8 cellular contexts compared by ENCODE assay signal in the genomic region with DNA sequence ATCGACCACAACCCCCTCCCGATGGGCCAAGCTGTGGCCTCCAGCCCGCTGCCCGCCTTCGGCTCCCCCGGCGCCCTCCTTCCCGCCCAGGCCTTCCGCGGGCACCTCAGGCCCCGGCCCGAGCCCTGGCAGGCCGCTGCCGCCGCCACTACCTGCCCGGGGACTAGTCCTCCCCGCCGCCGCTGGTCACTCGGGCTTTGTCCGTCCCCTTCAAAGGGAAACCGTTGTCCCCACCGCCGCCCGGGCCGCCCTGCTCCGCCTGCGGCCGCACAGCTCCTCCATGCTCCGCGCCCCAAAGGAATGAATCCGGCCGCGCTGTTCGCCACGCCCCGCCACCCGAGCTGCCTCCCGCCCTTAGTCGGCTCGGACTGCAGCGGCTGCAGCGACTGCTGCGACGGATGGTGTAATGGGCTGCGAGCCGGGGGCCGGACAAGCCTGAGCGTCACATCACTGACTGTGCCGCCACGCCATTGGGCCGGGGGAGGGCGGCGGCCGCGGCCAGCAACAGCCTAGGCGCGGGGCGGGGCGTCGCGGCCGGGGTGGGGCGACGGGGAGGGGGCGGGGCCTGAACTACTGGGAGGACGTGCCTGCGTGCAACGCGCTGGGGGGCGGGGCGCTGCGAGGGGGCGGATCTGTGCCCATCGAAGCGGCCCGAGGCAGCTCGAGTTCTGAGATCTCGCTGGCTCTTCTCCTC. TPM values are rescaled to one million over a fixed set of nuclear protein-coding genes. Genes with fewer than 3 reads are reported as not detected.
DNase-seq lines count a peak whose midpoint lies in the region; ATAC-seq, FAIRE-seq and TF ChIP-seq lines count a peak whose summit lies in the region.

Gene FEM1C, minus strand, starts transcription at position 405 of the 694 bp plus-strand sequence. CDS start 1,282 bp downstream, outside the sequence.

- H3K4me3 Mint-ChIP-seq in T-helper 1 cell treated with Interleukin-12 subunit alpha and Interleukin-12 subunit beta and Interleukin-4 antibody, amounts not matched to agents 30 μg/mL and 1 μg/mL, for 36 hours: peak within 1 kb of the TSS; percentile 99

- H3K9me3 ChIP-seq in psoas muscle: no peaks in the 10 kb centered on the region

- peak within 1 kb of the TSS; percentile 98 for H3K27ac ChIP-seq in psoas muscle

- intact Hi-C loops in left ventricle myocardium superior (cut with micrococcal nuclease) (no loop called here), psoas muscle (cut with DNase I) (loop anchor here (5.0 to 10.0 kb wide), 4 partner anchors 82 to 300 kb away; partner anchors contain the start of genes AP3S1 (in 1 of the 2) and ATG12 (in 1 of the 2))

- peaks cover 40% of the 10 kb centered on the region for H3K4me1 Mint-ChIP-seq in T-helper 1 cell treated with Interleukin-12 subunit alpha and Interleukin-12 subunit beta and Interleukin-4 antibody, amounts not matched to agents 30 μg/mL and 1 μg/mL, for 36 hours (ENCODE audit: low read depth)

- TF ChIP-seq CTCF in GM13977 (IDR thresholded peaks at IDR 0.05; ENCODE audit: extremely low read depth, insufficient read depth, missing control alignments) (no peak), psoas muscle (IDR thresholded peaks at IDR 0.05) (no peak)

- DNase-seq in GM13977 (ENCODE audit: low spot score): peak; percentile 97
- DNase-seq in NCI-H1694 (lab: John Stamatoyannopoulos, UW): peak; percentile 52
- DNase-seq in amygdala (lab: John Stamatoyannopoulos, UW): peak; percentile 64 to 99 (median 96)
- DNase-seq in left ventricle myocardium superior: peak; percentile 99
- peak; percentile 99 for DNase-seq in psoas muscle
- DNase-seq in urothelium cell line (ENCODE audit: low spot score): peak; percentile 98

- peak within 1 kb of the TSS; percentile 93 for H3K4me3 ChIP-seq in psoas muscle

- peak; percentile 96 for ATAC-seq in HG02884 (IDR thresholded peaks at IDR 0.05; ENCODE audit: unreplicated experiment)
- ATAC-seq in left ventricle myocardium superior: peak; percentile 97
- ATAC-seq in psoas muscle: peak; percentile 95 to 99 (median 97)

- WGBS in psoas muscle, 3 donors: 1 to 2% (median 1%) methylated on average over 59 to 79 of the region's 79 CpGs

- peak; percentile 95 for FAIRE-seq in urothelium cell line (lab: Jason Lieb, UNC)

- in situ Hi-C loops in GM13977 (cut with MboI; ENCODE audit: low pct_unique_long_range_greater_than_20kb, low sequenced_read_pairs, unreplicated experiment): no loop called here

- no peaks in the 10 kb centered on the region for H3K27me3 ChIP-seq in psoas muscle (ENCODE audit: insufficient read depth in 3 of 3, low read length in 2 of 3)

- H3K9me3 Mint-ChIP-seq in T-helper 1 cell treated with Interleukin-12 subunit alpha and Interleukin-12 subunit beta and Interleukin-4 antibody, amounts not matched to agents 30 μg/mL and 1 μg/mL, for 36 hours: peaks cover 7% of the 10 kb centered on the region

- H3K36me3 Mint-ChIP-seq in T-helper 1 cell treated with Interleukin-12 subunit alpha and Interleukin-12 subunit beta and Interleukin-4 antibody, amounts not matched to agents 30 μg/mL and 1 μg/mL, for 36 hours (ENCODE audit: low read depth): peaks cover 41% of the 10 kb centered on the region

- peak within 1 kb of the TSS; percentile 100 for H3K27ac Mint-ChIP-seq in T-helper 1 cell treated with Interleukin-12 subunit alpha and Interleukin-12 subunit beta and Interleukin-4 antibody, amounts not matched to agents 30 μg/mL and 1 μg/mL, for 36 hours

- peaks cover 3% of the 10 kb centered on the region for H3K27me3 Mint-ChIP-seq in T-helper 1 cell treated with Interleukin-12 subunit alpha and Interleukin-12 subunit beta and Interleukin-4 antibody, amounts not matched to agents 30 μg/mL and 1 μg/mL, for 36 hours (ENCODE audit: low read depth)

- peaks cover 23% of the 10 kb centered on the region for H3K4me1 ChIP-seq in psoas muscle

- H3K36me3 ChIP-seq in psoas muscle (ENCODE audit: insufficient read depth in 1 of 2, low read depth in 1 of 2): peaks cover 0 to 17% of the 10 kb centered on the region in 2 donors

RNA-seq across cellular contexts. Expression of gene FEM1C, which starts in this region (rescaled TPM):
- total RNA-seq in left ventricle myocardium superior (43.1 TPM), psoas muscle (10 to 100 TPM; 26.0 to 44.5 (median 32.8) TPM)
- 10 to 100 TPM in 2 of 3 donors, 1 to 10 TPM in 1; 9.1 to 24.0 (median 15.8) TPM for polyA plus RNA-seq in psoas muscle

Comparison
In these comparisons a context has a peak if more than half of its experiments do, and no peak if none do; other contexts are left out.
1. Peak in every context shown above with its lines: DNase-seq, ATAC-seq, H3K4me3 ChIP-seq and H3K27ac ChIP-seq.